In the genomic region with DNA sequence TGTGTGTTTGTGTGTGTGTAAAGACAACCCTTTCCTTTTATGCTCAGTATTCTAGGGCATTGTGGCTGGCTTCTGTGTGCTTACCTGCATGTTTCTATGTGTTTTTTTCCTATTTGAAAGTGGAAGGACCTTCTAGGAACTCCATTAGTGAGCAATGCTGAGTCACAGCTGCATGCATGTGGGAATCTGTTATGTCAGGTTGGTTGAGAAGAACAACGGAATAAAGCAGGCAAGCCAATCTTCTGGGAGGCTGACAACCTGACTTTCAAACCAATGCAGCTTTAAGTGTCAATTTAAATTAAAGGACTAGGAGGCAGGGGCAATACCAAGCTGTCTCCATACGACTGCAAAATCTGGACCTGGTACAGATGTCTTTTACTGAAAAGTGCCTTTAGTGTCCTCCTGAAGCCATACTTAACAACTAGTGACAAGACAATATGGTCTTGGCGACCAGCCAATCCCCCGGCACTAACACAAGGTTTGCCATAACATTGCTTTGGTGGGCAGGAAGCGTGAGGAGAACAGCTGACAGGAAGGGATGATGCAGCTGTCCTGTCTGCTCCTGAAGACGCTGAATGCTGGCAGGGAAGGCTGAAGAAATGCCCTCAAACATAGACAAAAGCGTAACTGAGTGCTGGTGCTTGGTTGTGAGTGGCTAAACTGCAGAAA, we compare ENCODE assay signal across 12 cellular contexts.
A peak's percentile ranks its signal among the peaks of the same experiment; 100 is the strongest.
DNase-seq lines count a peak whose midpoint lies in the region; FAIRE-seq and TF ChIP-seq lines count a peak whose summit lies in the region.
"Had no signal": no experiment of that assay in that cellular context is flagged by ENCODE, and none has a peak within 500 bp of the region (broad histone marks: within the 10 kb centered on the region; RNA-seq: fewer than 3 reads in every experiment).

No MANE protein-coding gene starts in this region.

- DNase-seq in NCI-H1417 (lab: John Stamatoyannopoulos, UW) (peak; percentile 46 to 73 (median 67)), NCI-H1417 treated with DMSO at 0.1 percent for 48 hours (lab: John Stamatoyannopoulos, UW) (no peak), NCI-H748 (lab: John Stamatoyannopoulos, UW; ENCODE audit: unreplicated experiment) (peak; percentile 92), endothelial cell (ENCODE audit: low spot score) (peak; percentile 8), activated T-cell treated with anti-CD3 and anti-CD28 coated beads for 4 hours (no peak), SIG-M5 (lab: John Stamatoyannopoulos, UW) (no peak), GM19239 (ENCODE audit: insufficient read length, low spot score) (no peak)
- DNase-seq: activated naive CD4-positive, alpha-beta T cell treated with anti-CD3 and anti-CD28 coated beads, Interleukin-2, amount 10 ng/mL, durations not matched to agents 7 days and 5 days; IMR-90; trophoblast cell had no signal

- H3K27ac Mint-ChIP-seq in endothelial cell (ENCODE audit: unreplicated experiment): peak overlapping the region; percentile 34
- H3K27ac Mint-ChIP-seq: activated naive CD4-positive, alpha-beta T cell treated with anti-CD3 and anti-CD28 coated beads, Interleukin-2, amount 10 ng/mL, durations not matched to agents 7 days and 5 days had no signal

- H3K4me1 Mint-ChIP-seq in endothelial cell (ENCODE audit: unreplicated experiment): peaks cover 17% of the 10 kb centered on the region
- H3K4me1 Mint-ChIP-seq: activated naive CD4-positive, alpha-beta T cell treated with anti-CD3 and anti-CD28 coated beads, Interleukin-2, amount 10 ng/mL, durations not matched to agents 7 days and 5 days had no signal

- no peaks in the 10 kb centered on the region for H3K27me3 ChIP-seq in skeletal muscle satellite cell (ENCODE audit: control insufficient read depth, insufficient read depth, low read length)

- H3K27me3 Mint-ChIP-seq in endothelial cell (ENCODE audit: unreplicated experiment): no peaks in the 10 kb centered on the region
- H3K27me3 Mint-ChIP-seq: activated naive CD4-positive, alpha-beta T cell treated with anti-CD3 and anti-CD28 coated beads, Interleukin-2, amount 10 ng/mL, durations not matched to agents 7 days and 5 days had no signal

- no peaks in the 10 kb centered on the region for H3K4me1 ChIP-seq in skeletal muscle satellite cell (ENCODE audit: control insufficient read depth, insufficient read depth, low read length)

- H3K9ac ChIP-seq in skeletal muscle satellite cell (ENCODE audit: low read depth, low read length): no peak overlapping the region

- no peak for FAIRE-seq in GM19239 (lab: Jason Lieb, UNC)
- FAIRE-seq: A204.1 had no signal

- no peak overlapping the region for H3K4me3 Mint-ChIP-seq in endothelial cell (ENCODE audit: unreplicated experiment)
- H3K4me3 Mint-ChIP-seq: activated naive CD4-positive, alpha-beta T cell treated with anti-CD3 and anti-CD28 coated beads, Interleukin-2, amount 10 ng/mL, durations not matched to agents 7 days and 5 days had no signal

- peak overlapping the region; percentile 42 for H3K4me3 ChIP-seq in skeletal muscle satellite cell (ENCODE audit: low read length)

- H3K9me3 Mint-ChIP-seq in endothelial cell (ENCODE audit: unreplicated experiment): no peaks in the 10 kb centered on the region

- H3K9me3 ChIP-seq in skeletal muscle satellite cell (replicated peaks; ENCODE audit: low read length): no peaks in the 10 kb centered on the region

- no peak for TF ChIP-seq CTCF in endothelial cell (IDR thresholded peaks at IDR 0.05; ENCODE audit: unreplicated experiment)

- no peaks in the 10 kb centered on the region for H3K36me3 ChIP-seq in skeletal muscle satellite cell (ENCODE audit: insufficient read depth, low read length)

- no peak overlapping the region for H3K4me2 ChIP-seq in skeletal muscle satellite cell (ENCODE audit: low read length)

- H3K36me3 Mint-ChIP-seq in endothelial cell (ENCODE audit: low read depth, unreplicated experiment): no peaks in the 10 kb centered on the region
- H3K36me3 Mint-ChIP-seq: activated naive CD4-positive, alpha-beta T cell treated with anti-CD3 and anti-CD28 coated beads, Interleukin-2, amount 10 ng/mL, durations not matched to agents 7 days and 5 days had no signal

Comparison
In these comparisons a context has a peak if more than half of its experiments do, and no peak if none do; other contexts are left out.
1. DNase-seq: peak in NCI-H1417 (3 of 3), NCI-H748 (single experiment) and endothelial cell (single experiment); none in NCI-H1417 treated with DMSO at 0.1 percent for 48 hours (single experiment), activated T-cell treated with anti-CD3 and anti-CD28 coated beads for 4 hours (single experiment), SIG-M5 (single experiment) and GM19239 (single experiment).